27 cellular contexts compared by ENCODE assay signal in the genomic region with DNA sequence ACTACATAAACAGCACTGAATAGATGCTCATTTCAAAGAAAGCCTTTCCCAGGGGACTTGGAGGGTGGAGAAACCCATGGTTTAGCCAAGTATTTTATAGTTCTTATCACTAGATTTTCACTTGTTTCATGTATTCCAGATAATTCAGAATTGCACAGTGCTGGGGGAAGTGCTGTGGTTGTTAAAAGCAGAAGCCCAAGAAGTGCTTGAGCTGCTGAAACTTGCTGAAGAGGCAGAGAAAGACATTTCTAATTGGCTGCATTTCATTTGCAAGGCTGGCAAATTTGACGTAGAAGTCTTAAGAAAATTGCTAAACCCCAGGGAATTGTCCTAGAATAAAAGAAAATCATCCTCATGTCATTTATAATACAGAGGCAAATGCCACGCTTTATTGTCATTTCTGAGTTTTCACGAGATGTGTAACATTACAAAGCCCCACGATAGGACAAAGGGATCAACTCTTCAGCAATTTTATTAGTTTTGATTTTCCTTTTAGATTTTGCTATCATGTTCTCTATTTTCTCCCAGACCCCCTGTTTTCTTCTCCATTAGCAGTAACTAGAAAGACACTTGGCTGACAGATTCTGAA. TPM values are rescaled to one million over a fixed set of nuclear protein-coding genes. Genes with fewer than 3 reads are reported as not detected.
"Had no signal": no experiment of that assay in that cellular context is flagged by ENCODE, and none has a peak within 500 bp of the region (broad histone marks: within the 10 kb centered on the region; RNA-seq: fewer than 3 reads in every experiment).

No MANE protein-coding gene starts in this region.

- H3K4me2 ChIP-seq: smooth muscle cell had no signal

- H3K27me3 ChIP-seq: adrenal gland, ascending aorta, foreskin keratinocyte, heart left ventricle, right atrium auricular region, suprapubic skin, tibial artery had no signal

- H3K9me3 ChIP-seq: adrenal gland, ascending aorta, heart left ventricle, lower lobe of right lung, right atrium auricular region, suprapubic skin, tibial artery had no signal

- H3K27ac ChIP-seq: adrenal gland, ascending aorta, foreskin keratinocyte, heart left ventricle, lower lobe of right lung, right atrium auricular region, suprapubic skin, tibial artery had no signal

- DNase-seq: activated CD4-positive, alpha-beta T cell treated with anti-CD3 and anti-CD28 coated beads for 36 hours; activated CD4-positive, alpha-beta T cell treated with anti-CD3 and anti-CD28 coated beads, Interleukin-2, amount 50 U/mL, for 48 hours; activated CD4-positive, CD25-positive, alpha-beta regulatory T cell; activated CD8-positive, alpha-beta memory T cell treated with anti-CD3 and anti-CD28 coated beads for 24 hours; activated effector memory CD4-positive, alpha-beta T cell treated with Interleukin-2 at 50 U/mL for 16 hours; activated naive CD4-positive, alpha-beta T cell treated with Interleukin-2 at 50 U/mL for 16 hours; activated naive CD8-positive, alpha-beta T cell treated with anti-CD3 and anti-CD28 coated beads for 36 hours; adrenal gland; cortex of kidney; endodermal cell; foreskin keratinocyte; heart left ventricle; hypothalamus; immature natural killer cell; kidney; lower lobe of right lung; mesenchymal stem cell; naive thymus-derived CD8-positive, alpha-beta T cell; stimulated activated CD4-positive, alpha-beta T cell treated with anti-CD3 and anti-CD28 coated beads, Interleukin-2, amount 100 ng/mL, for 24 hours; stimulated activated naive CD4-positive, alpha-beta T cell; T-helper 17 cell; T1000; tibial artery had no signal

- H3K4me3 ChIP-seq: adrenal gland, ascending aorta, heart left ventricle, lower lobe of right lung, right atrium auricular region, smooth muscle cell, suprapubic skin, tibial artery had no signal

- H3K36me3 ChIP-seq: adrenal gland, ascending aorta, tibial artery had no signal

RNA-seq across cellular contexts. Expression of a gene that starts 20.0 kb away (rescaled TPM):
- polyA plus RNA-seq: foreskin keratinocyte; immature natural killer cell; naive thymus-derived CD8-positive, alpha-beta T cell; smooth muscle cell had no signal

RNA-seq across cellular contexts. Expression of a gene that starts 59.0 kb away (rescaled TPM):
- polyA plus RNA-seq: naive thymus-derived CD8-positive, alpha-beta T cell had no signal
